8 cellular contexts compared by ENCODE assay signal in genomic region chr2:76174505-76174904, GRCh38.
"Had no signal": no experiment of that assay in that cellular context is flagged by ENCODE, and none has a peak within 500 bp of the region (broad histone marks: within the 10 kb centered on the region; RNA-seq: fewer than 3 reads in every experiment).

No MANE protein-coding gene starts in this region.

- DNase-seq: GDM1, GF-D8 had no signal

- H3K4me3 ChIP-seq: GM12878 had no signal

- ATAC-seq: GM12878 had no signal

- FAIRE-seq: G401.6, GM12878, GM12891, GM12892, GM18507, GM19239 had no signal
